In genomic region chr16:19130385-19130784, GRCh38 we compare ENCODE assay signal across 9 cellular contexts. TPM values are rescaled to one million over a fixed set of nuclear protein-coding genes. Genes with fewer than 3 reads are reported as not detected.
DNase-seq lines count a peak whose midpoint lies in the region; ATAC-seq and TF ChIP-seq lines count a peak whose summit lies in the region.
"Had no signal": no experiment of that assay in that cellular context is flagged by ENCODE, and none has a peak within 500 bp of the region (broad histone marks: within the 10 kb centered on the region; RNA-seq: fewer than 3 reads in every experiment).

No MANE protein-coding gene starts in this region.

- H3K27ac ChIP-seq in brain microvascular endothelial cell: peak overlapping the region; percentile 64
- no peak overlapping the region for H3K27ac ChIP-seq in mesenchymal stem cell (ENCODE audit: low read length, poor library complexity, severe bottlenecking)
- peak overlapping the region in 2 of 3 donors; percentile 65 to 71 for H3K27ac ChIP-seq in thyroid gland

- TF ChIP-seq POLR2A in thyroid gland (IDR thresholded peaks at IDR 0.05): no peak

- H2BK15ac ChIP-seq in mesenchymal stem cell (ENCODE audit: low read depth, poor library complexity, severe bottlenecking): peak overlapping the region; percentile 71

- H3K27me3 ChIP-seq in brain microvascular endothelial cell (replicated peaks): no peaks in the 10 kb centered on the region
- H3K27me3 ChIP-seq in mesenchymal stem cell (ENCODE audit: control insufficient read depth in 1 of 2, insufficient read depth in 1 of 2, low read length in 2 of 2): no peaks in the 10 kb centered on the region
- no peaks in the 10 kb centered on the region for H3K27me3 ChIP-seq in thyroid gland

- peak overlapping the region; percentile 69 to 84 for H3K4ac ChIP-seq in mesenchymal stem cell (ENCODE audit: low read depth in 1 of 2, low read length in 2 of 2)

- H3K9me3 Mint-ChIP-seq in activated T-cell treated with anti-CD3 and anti-CD28 coated beads, Interleukin-2, amount 50 U/mL, for 72 hours: no peaks in the 10 kb centered on the region

- intact Hi-C loops in thyroid gland (cut with DNase I): no loop called here

- H4K91ac ChIP-seq in mesenchymal stem cell (ENCODE audit: low read length): peak overlapping the region; percentile 57

- no peak for DNase-seq in activated T-cell treated with anti-CD3 and anti-CD28 coated beads, Interleukin-2, amount 50 U/mL, for 72 hours
- no peak for DNase-seq in activated T-cell treated with anti-CD3 and anti-CD28 coated beads, Interleukin-2, amount 50 U/mL, for 48 hours
- DNase-seq in brain microvascular endothelial cell (no peak), mesenchymal stem cell (peak; percentile 36), thyroid gland (no peak), retina (no peak), mucosa of gallbladder (ENCODE audit: low spot score) (no peak)
- DNase-seq: stimulated activated CD4-positive, alpha-beta T cell treated with anti-CD3 and anti-CD28 coated beads, Interleukin-1b, Interleukin-23, amount 100 ng/mL, for 48 hours had no signal

- H3K36me3 ChIP-seq in brain microvascular endothelial cell (replicated peaks) (no peaks in the 10 kb centered on the region), mesenchymal stem cell (ENCODE audit: control insufficient read depth in 1 of 2, insufficient read depth in 2 of 2, low read depth in 1 of 2, low read length in 2 of 2) (peaks cover 3 to 7% of the 10 kb centered on the region in 2 experiments), thyroid gland (no peaks in the 10 kb centered on the region)

- H3K27ac Mint-ChIP-seq in activated T-cell treated with anti-CD3 and anti-CD28 coated beads, Interleukin-2, amount 50 U/mL, for 72 hours: no peak overlapping the region

- in situ Hi-C loops in brain microvascular endothelial cell (cut with HindIII; ENCODE audit: low pct_ligation_motif_present, low sequenced_read_pairs): no loop called here

- H2BK120ac ChIP-seq in mesenchymal stem cell (ENCODE audit: low read depth, low read length): peak overlapping the region; percentile 95

- peaks cover 4% of the 10 kb centered on the region for H3K9me3 ChIP-seq in mesenchymal stem cell (ENCODE audit: control insufficient read depth, low read length)
- H3K9me3 ChIP-seq in thyroid gland: no peaks in the 10 kb centered on the region

- peak overlapping the region; percentile 86 for H4K8ac ChIP-seq in mesenchymal stem cell (ENCODE audit: low read length)

- ATAC-seq in activated T-cell treated with anti-CD3 and anti-CD28 coated beads, Interleukin-2, amount 50 U/mL, for 72 hours (replicated peaks in 1 of 2): no peak
- ATAC-seq in HG03045 (IDR thresholded peaks at IDR 0.05; ENCODE audit: unreplicated experiment): no peak

- H2AFZ ChIP-seq in mesenchymal stem cell (ENCODE audit: low read depth, low read length): no peak overlapping the region

- H3K4me2 ChIP-seq in mesenchymal stem cell (ENCODE audit: low read length, poor library complexity, severe bottlenecking): no peak overlapping the region

- H3K4me3 ChIP-seq in brain microvascular endothelial cell (ENCODE audit: low read depth, low read length) (no peak overlapping the region), mesenchymal stem cell (ENCODE audit: insufficient read depth in 1 of 2, low read depth in 1 of 2, low read length in 2 of 2) (peak overlapping the region in 1 of 2 experiments; percentile 58), thyroid gland (replicated peaks in 1 of 3) (no peak overlapping the region)

- peaks cover 47% of the 10 kb centered on the region for H3K4me1 Mint-ChIP-seq in activated T-cell treated with anti-CD3 and anti-CD28 coated beads, Interleukin-2, amount 50 U/mL, for 72 hours (ENCODE audit: low read depth)

- H3K4me3 Mint-ChIP-seq in activated T-cell treated with anti-CD3 and anti-CD28 coated beads, Interleukin-2, amount 50 U/mL, for 72 hours: peak overlapping the region; percentile 69 to 73

- no peak overlapping the region for H2AK5ac ChIP-seq in mesenchymal stem cell (ENCODE audit: low read length, severe bottlenecking)

- no peak overlapping the region for H3K23ac ChIP-seq in mesenchymal stem cell (ENCODE audit: low read length in 2 of 2)

- no peaks in the 10 kb centered on the region for H3K36me3 Mint-ChIP-seq in activated T-cell treated with anti-CD3 and anti-CD28 coated beads, Interleukin-2, amount 50 U/mL, for 72 hours (ENCODE audit: insufficient read depth in 2 of 2)

- peaks cover 6% of the 10 kb centered on the region for H3K4me1 ChIP-seq in mesenchymal stem cell (ENCODE audit: control insufficient read depth, insufficient read depth, low read depth, low read length)
- H3K4me1 ChIP-seq in thyroid gland: peaks cover 0 to 13% of the 10 kb centered on the region in 2 donors

- peak overlapping the region; percentile 29 to 84 for H2BK12ac ChIP-seq in mesenchymal stem cell (ENCODE audit: low read length in 2 of 2)

- 49% methylated on average over 5 of the region's 7 CpGs for WGBS in mesenchymal stem cell
- 67 to 79% methylated on average over 7 of the region's 7 CpGs for WGBS in thyroid gland, 2 donors

- H3K9ac ChIP-seq in mesenchymal stem cell (ENCODE audit: low read length): peak overlapping the region; percentile 80

- peaks cover 5% of the 10 kb centered on the region for H3K27me3 Mint-ChIP-seq in activated T-cell treated with anti-CD3 and anti-CD28 coated beads, Interleukin-2, amount 50 U/mL, for 72 hours (ENCODE audit: low read depth)

- TF ChIP-seq CTCF in brain microvascular endothelial cell (IDR thresholded peaks at IDR 0.05; ENCODE audit: low read depth, low read length, missing control alignments) (no peak), thyroid gland (IDR thresholded peaks at IDR 0.05) (no peak)

- H3K79me1 ChIP-seq in mesenchymal stem cell (replicated peaks; ENCODE audit: low read length, poor library complexity, severe bottlenecking): no peaks in the 10 kb centered on the region

- H3K18ac ChIP-seq in mesenchymal stem cell (ENCODE audit: low read depth in 1 of 2, low read length in 2 of 2): peak overlapping the region; percentile 60 to 94

- H3K14ac ChIP-seq in mesenchymal stem cell (ENCODE audit: low read length in 2 of 2): no peak overlapping the region

- no peak overlapping the region for H2BK5ac ChIP-seq in mesenchymal stem cell (ENCODE audit: low read depth, low read length, poor library complexity, severe bottlenecking)

RNA-seq across cellular contexts. Expression of gene ITPRIPL2, which starts 16.6 kb away (rescaled TPM):
- total RNA-seq in activated T-cell treated with anti-CD3 and anti-CD28 coated beads, Interleukin-2, amount 50 U/mL, for 72 hours: 1 to 10 TPM; 6.7 to 9.3 TPM
- polyA plus RNA-seq in mesenchymal stem cell (2013, experiment 1 of 2): 33.8 TPM
- polyA plus RNA-seq in mesenchymal stem cell (2013, experiment 2 of 2): 33.2 TPM
- total RNA-seq in thyroid gland (10 to 100 TPM; 34.2 to 47.0 (median 39.7) TPM), mucosa of gallbladder (37.5 TPM)

RNA-seq across cellular contexts. Expression of gene SYT17, which starts 37.7 kb away (rescaled TPM):
- under 1 TPM; 0.36 to 0.39 TPM for total RNA-seq in activated T-cell treated with anti-CD3 and anti-CD28 coated beads, Interleukin-2, amount 50 U/mL, for 72 hours
- 5.4 TPM for polyA plus RNA-seq in mesenchymal stem cell (2013, experiment 1 of 2)
- polyA plus RNA-seq in mesenchymal stem cell (2013, experiment 2 of 2): 5.0 TPM
- total RNA-seq in thyroid gland: 10 to 100 TPM in 1 of 4 donors, 1 to 10 TPM in 3; 2.8 to 17.2 (median 8.6) TPM
- 4.0 TPM for total RNA-seq in mucosa of gallbladder
